In genomic region chr20:50777373-50777772, GRCh38 we compare ENCODE assay signal across 26 cellular contexts. TPM values are rescaled to one million over a fixed set of nuclear protein-coding genes. Genes with fewer than 3 reads are reported as not detected.
"Had no signal": no experiment of that assay in that cellular context is flagged by ENCODE, and none has a peak within 500 bp of the region (broad histone marks: within the 10 kb centered on the region; RNA-seq: fewer than 3 reads in every experiment).

No MANE protein-coding gene starts in this region.

- H3K27ac ChIP-seq: colonic mucosa, coronary artery, dorsolateral prefrontal cortex, epithelial cell of prostate, esophagus muscularis mucosa, esophagus squamous epithelium, foreskin keratinocyte, gastrocnemius medialis, gastroesophageal sphincter, heart left ventricle, heart right ventricle had no signal

- H3K27me3 ChIP-seq: colonic mucosa, dorsolateral prefrontal cortex, foreskin keratinocyte had no signal

- H3K36me3 ChIP-seq: colonic mucosa, esophagus muscularis mucosa, esophagus squamous epithelium, gastrocnemius medialis, gastroesophageal sphincter, heart left ventricle, heart right ventricle had no signal

- DNase-seq: colonic mucosa; cortex of kidney; dermis blood vessel endothelial cell; effector CD4-positive, alpha-beta T cell; effector CD8-positive, alpha-beta T cell; effector memory CD4-positive, alpha-beta T cell; effector memory CD8-positive, alpha-beta T cell; erythroblast; esophagus squamous epithelium; foreskin fibroblast; foreskin keratinocyte; foreskin melanocyte; gastrocnemius medialis; glutamatergic neuron; heart right ventricle had no signal

- ATAC-seq: effector memory CD8-positive, alpha-beta T cell; esophagus mucosa; foreskin keratinocyte; gastrocnemius medialis; gastroesophageal sphincter; heart left ventricle; heart right ventricle had no signal

- H3K9me3 ChIP-seq: colonic mucosa, esophagus muscularis mucosa, esophagus squamous epithelium, gastrocnemius medialis, gastroesophageal sphincter, heart left ventricle, heart right ventricle had no signal

- FAIRE-seq: colon, endometrium, endothelial cell of umbilical vein, frontal cortex had no signal

- H3K4me1 ChIP-seq: colonic mucosa, esophagus muscularis mucosa, esophagus squamous epithelium, foreskin keratinocyte, gastrocnemius medialis, gastroesophageal sphincter, heart left ventricle, heart right ventricle had no signal

- H3K4me3 ChIP-seq: colonic mucosa, coronary artery, dorsolateral prefrontal cortex, esophagus muscularis mucosa, esophagus squamous epithelium, gastrocnemius medialis, gastroesophageal sphincter, heart left ventricle, heart right ventricle had no signal

RNA-seq across cellular contexts. Expression of gene PARD6B, which starts 46.0 kb away (rescaled TPM):
- total RNA-seq: endothelial cell of umbilical vein had no signal
